Comparison of ENCODE assay signal across 12 cellular contexts in the genomic region with DNA sequence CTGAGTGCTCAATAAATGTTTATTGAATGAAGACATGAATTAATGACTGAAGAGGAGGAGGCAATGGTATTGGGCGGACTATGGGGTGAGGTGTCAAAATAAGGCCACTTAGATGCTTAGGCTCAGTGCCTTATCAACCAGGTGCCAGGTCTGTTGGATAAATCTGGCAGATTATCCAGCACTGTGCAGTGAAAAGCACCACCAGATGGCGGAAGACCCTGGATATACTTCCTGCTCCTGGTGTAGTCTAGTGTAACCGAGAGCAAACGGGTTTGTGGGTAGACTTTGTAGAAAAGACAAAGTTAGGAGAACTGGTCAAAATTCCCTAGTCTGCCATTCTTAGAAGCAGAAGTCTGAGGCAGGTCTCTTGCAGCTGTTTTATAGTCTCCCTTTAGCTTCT.
DNase-seq lines count a peak whose midpoint lies in the region; ATAC-seq and TF ChIP-seq lines count a peak whose summit lies in the region.
"Had no signal": no experiment of that assay in that cellular context is flagged by ENCODE, and none has a peak within 500 bp of the region (broad histone marks: within the 10 kb centered on the region; RNA-seq: fewer than 3 reads in every experiment).

No MANE protein-coding gene starts in this region.

- H3K27ac ChIP-seq in VCaP (no peak overlapping the region), osteoblast (ENCODE audit: low read depth, low read length) (no peak overlapping the region)
- H3K27ac ChIP-seq: cardiac muscle cell had no signal

- H3K9me2 ChIP-seq in Loucy (replicated peaks; ENCODE audit: low read depth, low read length) = no peaks in the 10 kb centered on the region

- intact Hi-C loops in posterior vena cava (cut with DNase I) = no loop called here

- H3K4me1 ChIP-seq in Loucy (ENCODE audit: insufficient read depth, low read length, poor library complexity, severe bottlenecking) (no peaks in the 10 kb centered on the region), osteoblast (ENCODE audit: insufficient read depth, low read length) (no peaks in the 10 kb centered on the region)

- peak; percentile 4 for DNase-seq in NCI-H1694 (lab: John Stamatoyannopoulos, UW)
- no peak for DNase-seq in NCI-H1694 treated with DMSO at 0.1 percent for 48 hours (lab: John Stamatoyannopoulos, UW)
- no peak for DNase-seq in osteoblast (ENCODE audit: insufficient read length, low spot score, missing footprints)
- DNase-seq in posterior vena cava (ENCODE audit: low spot score) = no peak
- no peak for DNase-seq in amniotic stem cell (lab: John Stamatoyannopoulos, UW)
- DNase-seq: activated naive CD4-positive, alpha-beta T cell treated with Interleukin-2 at 50 U/mL for 16 hours; NCI-H1930 had no signal

- H3K9me3 ChIP-seq in Loucy (ENCODE audit: insufficient read depth, low read depth, low read length) = no peaks in the 10 kb centered on the region
- no peaks in the 10 kb centered on the region for H3K9me3 ChIP-seq in osteoblast (ENCODE audit: low read depth, low read length)

- H2AFZ ChIP-seq in Loucy (ENCODE audit: low read length) = no peak overlapping the region
- H2AFZ ChIP-seq in osteoblast (ENCODE audit: low read length) = no peak overlapping the region

- H4K20me1 ChIP-seq in Loucy (ENCODE audit: insufficient read depth, low read length, poor library complexity, severe bottlenecking) (no peaks in the 10 kb centered on the region), osteoblast (ENCODE audit: insufficient read depth, low read length) (no peaks in the 10 kb centered on the region)

- no peak overlapping the region for H3K9ac ChIP-seq in Loucy (ENCODE audit: low read depth, low read length, poor library complexity, severe bottlenecking)

- peak; percentile 23; the same call in 1 of the 2 replicates for TF ChIP-seq CTCF in Loucy (conservative IDR thresholded peaks at IDR 0.05; ENCODE audit: low read length)
- TF ChIP-seq CTCF in VCaP (conservative IDR thresholded peaks at IDR 0.05) = peak; percentile 37
- TF ChIP-seq CTCF in osteoblast (IDR thresholded peaks at IDR 0.05; ENCODE audit: extremely low read depth, low read depth, low read length) = peak; percentile 29

- no peak overlapping the region for H3K4me2 ChIP-seq in Loucy (ENCODE audit: low read depth, low read length, poor library complexity, severe bottlenecking)
- H3K4me2 ChIP-seq in osteoblast (ENCODE audit: insufficient read depth, low read length) = no peak overlapping the region

- H3F3A ChIP-seq in Loucy (ENCODE audit: low read depth) = no peaks in the 10 kb centered on the region

- H3K4me3 ChIP-seq in Loucy (ENCODE audit: low read length, poor library complexity, severe bottlenecking) = no peak overlapping the region
- H3K4me3 ChIP-seq in osteoblast (ENCODE audit: insufficient read depth, low read length) = no peak overlapping the region
- H3K4me3 ChIP-seq: cardiac muscle cell had no signal

- no peaks in the 10 kb centered on the region for H3K36me3 ChIP-seq in Loucy (ENCODE audit: insufficient read depth, low read length)
- no peaks in the 10 kb centered on the region for H3K36me3 ChIP-seq in osteoblast (ENCODE audit: insufficient read depth, low read length)
- H3K36me3 ChIP-seq: cardiac muscle cell had no signal

- H3K27me3 ChIP-seq in Loucy (ENCODE audit: insufficient read depth, low read length, poor library complexity, severe bottlenecking) (no peaks in the 10 kb centered on the region), osteoblast (ENCODE audit: insufficient read depth, low read length) (no peaks in the 10 kb centered on the region)
- H3K27me3 ChIP-seq: cardiac muscle cell had no signal

- H3K79me2 ChIP-seq in Loucy (ENCODE audit: insufficient read depth, low read length) (no peaks in the 10 kb centered on the region), osteoblast (ENCODE audit: insufficient read depth, low read length) (no peaks in the 10 kb centered on the region)

- ATAC-seq in HG03442 (IDR thresholded peaks at IDR 0.05; ENCODE audit: unreplicated experiment) = no peak
- ATAC-seq: esophagus mucosa had no signal
